8 cellular contexts compared by ENCODE assay signal in genomic region chr14:89915114-89915878, GRCh38. TPM values are rescaled to one million over a fixed set of nuclear protein-coding genes. Genes with fewer than 3 reads are reported as not detected.
DNase-seq lines count a peak whose midpoint lies in the region; ATAC-seq and TF ChIP-seq lines count a peak whose summit lies in the region.

No MANE protein-coding gene starts in this region.

- H3K4me1 Mint-ChIP-seq in activated T-helper 2 cell treated with anti-CD3 and anti-CD28 coated beads, Interferon-gamma antibody, Interleukin-2, Interleukin-4, amounts not matched to agents 10 μg/mL and 5 μg/mL and 100 μg/mL, durations not matched to agents 14 hours and 24 hours and 36 hours (ENCODE audit: low read depth), result no peaks in the 10 kb centered on the region

- TF ChIP-seq CTCF in LNCAP (IDR thresholded peaks at IDR 0.05), result peak; percentile 97
- TF ChIP-seq CTCF in upper lobe of right lung (IDR thresholded peaks at IDR 0.05), result peak; percentile 95

- peak; percentile 82 for ATAC-seq in upper lobe of right lung
- ATAC-seq in GM19452 (IDR thresholded peaks at IDR 0.05; ENCODE audit: unreplicated experiment), result no peak

- H3K9me3 ChIP-seq in upper lobe of right lung, result no peaks in the 10 kb centered on the region

- no peak overlapping the region for H3K27ac ChIP-seq in upper lobe of right lung

- no peaks in the 10 kb centered on the region for H3K4me1 ChIP-seq in upper lobe of right lung

- DNase-seq in ELR (ENCODE audit: low read depth), result peak; percentile 75
- peak; percentile 35 to 56 for DNase-seq in SHP77 (lab: John Stamatoyannopoulos, UW)
- peak; percentile 38 for DNase-seq in activated T-helper 2 cell treated with anti-CD3 and anti-CD28 coated beads, Interferon-gamma antibody, Interleukin-2, Interleukin-4, amounts not matched to agents 10 μg/mL and 5 μg/mL and 100 μg/mL, durations not matched to agents 14 hours and 24 hours and 36 hours (ENCODE audit: low spot score)
- DNase-seq in foreskin melanocyte, result peak; percentile 54
- DNase-seq in pons (ENCODE audit: low spot score), result peak; percentile 89
- DNase-seq in upper lobe of right lung, result no peak

- intact Hi-C loops in activated T-helper 2 cell treated with anti-CD3 and anti-CD28 coated beads, Interferon-gamma antibody, Interleukin-2, Interleukin-4, amounts not matched to agents 10 μg/mL and 5 μg/mL and 100 μg/mL, durations not matched to agents 14 hours and 24 hours and 36 hours (cut with micrococcal nuclease), result loop anchor here (1.0 to 10.0 kb wide), 6 partner anchors 140 to 1248 kb away; partner anchors contain the start of gene FOXN3
- intact Hi-C loops in upper lobe of right lung (cut with DNase I), result loop anchor here (10.0 kb wide), 1 partner anchor 880 kb away; no protein-coding TSS in a partner anchor

- H3K4me3 ChIP-seq in upper lobe of right lung, result no peak overlapping the region

- no peaks in the 10 kb centered on the region for H3K36me3 Mint-ChIP-seq in activated T-helper 2 cell treated with anti-CD3 and anti-CD28 coated beads, Interferon-gamma antibody, Interleukin-2, Interleukin-4, amounts not matched to agents 10 μg/mL and 5 μg/mL and 100 μg/mL, durations not matched to agents 14 hours and 24 hours and 36 hours (ENCODE audit: low read depth)

- no peaks in the 10 kb centered on the region for H3K9me3 Mint-ChIP-seq in activated T-helper 2 cell treated with anti-CD3 and anti-CD28 coated beads, Interferon-gamma antibody, Interleukin-2, Interleukin-4, amounts not matched to agents 10 μg/mL and 5 μg/mL and 100 μg/mL, durations not matched to agents 14 hours and 24 hours and 36 hours

- H3K4me3 Mint-ChIP-seq in activated T-helper 2 cell treated with anti-CD3 and anti-CD28 coated beads, Interferon-gamma antibody, Interleukin-2, Interleukin-4, amounts not matched to agents 10 μg/mL and 5 μg/mL and 100 μg/mL, durations not matched to agents 14 hours and 24 hours and 36 hours (ENCODE audit: low read depth), result no peak overlapping the region

- H3K27me3 ChIP-seq in upper lobe of right lung, result no peaks in the 10 kb centered on the region

- H3K36me3 ChIP-seq in upper lobe of right lung, result no peaks in the 10 kb centered on the region

- H3K27me3 Mint-ChIP-seq in activated T-helper 2 cell treated with anti-CD3 and anti-CD28 coated beads, Interferon-gamma antibody, Interleukin-2, Interleukin-4, amounts not matched to agents 10 μg/mL and 5 μg/mL and 100 μg/mL, durations not matched to agents 14 hours and 24 hours and 36 hours (ENCODE audit: low read depth), result peaks cover 24% of the 10 kb centered on the region

- no peak overlapping the region for H3K27ac Mint-ChIP-seq in activated T-helper 2 cell treated with anti-CD3 and anti-CD28 coated beads, Interferon-gamma antibody, Interleukin-2, Interleukin-4, amounts not matched to agents 10 μg/mL and 5 μg/mL and 100 μg/mL, durations not matched to agents 14 hours and 24 hours and 36 hours

RNA-seq across cellular contexts. Expression of gene EFCAB11, which starts 39.2 kb away (rescaled TPM):
- 7.1 and 9.0 TPM in 2 replicates for total RNA-seq in activated T-helper 2 cell treated with anti-CD3 and anti-CD28 coated beads, Interferon-gamma antibody, Interleukin-2, Interleukin-4, amounts not matched to agents 10 μg/mL and 5 μg/mL and 100 μg/mL, durations not matched to agents 14 hours and 24 hours and 36 hours
- 4.0 TPM for total RNA-seq in upper lobe of right lung

RNA-seq across cellular contexts. Expression of gene TDP1, which starts 40.4 kb away (rescaled TPM):
- 95.6 and 97.5 TPM in 2 replicates for total RNA-seq in activated T-helper 2 cell treated with anti-CD3 and anti-CD28 coated beads, Interferon-gamma antibody, Interleukin-2, Interleukin-4, amounts not matched to agents 10 μg/mL and 5 μg/mL and 100 μg/mL, durations not matched to agents 14 hours and 24 hours and 36 hours
- total RNA-seq in upper lobe of right lung, result 6.5 TPM

Comparison
In these comparisons a context has a peak if more than half of its experiments do, and no peak if none do; other contexts are left out.
1. RNA of gene TDP1, which starts 40.4 kb away (total RNA-seq): 95.6 to 97.5 TPM in activated T-helper 2 cell treated with anti-CD3 and anti-CD28 coated beads, Interferon-gamma antibody, Interleukin-2, Interleukin-4, amounts not matched to agents 10 μg/mL and 5 μg/mL and 100 μg/mL, durations not matched to agents 14 hours and 24 hours and 36 hours; 6.5 TPM in upper lobe of right lung (single experiment); every median in the first group is over 10 times any median in the second.